In genomic region chr14:90593254-90594040, GRCh38 we compare ENCODE assay signal across 16 cellular contexts.
DNase-seq lines count a peak whose midpoint lies in the region; ATAC-seq and TF ChIP-seq lines count a peak whose summit lies in the region.
"Had no signal": no experiment of that assay in that cellular context is flagged by ENCODE, and none has a peak within 500 bp of the region (broad histone marks: within the 10 kb centered on the region; RNA-seq: fewer than 3 reads in every experiment).

No MANE protein-coding gene starts in this region.

- no peak overlapping the region for H3K9ac ChIP-seq in neuronal stem cell (ENCODE audit: low read depth, low read length, poor library complexity)
- H3K9ac ChIP-seq: KMS-11 had no signal

- H3K27ac Mint-ChIP-seq in endothelial cell (ENCODE audit: unreplicated experiment) = peak overlapping the region; percentile 64

- no peaks in the 10 kb centered on the region for H3K36me3 Mint-ChIP-seq in endothelial cell (ENCODE audit: low read depth, unreplicated experiment)

- in situ Hi-C loops in transverse colon (cut with MboI; ENCODE audit: low pct_ligation_motif_present in 1 of 4, low pct_unique_long_range_greater_than_20kb in 1 of 4, low sequenced_read_pairs in 3 of 4) = no loop called here

- H3K4me3 ChIP-seq in HEK293 (ENCODE audit: low read depth, low read length) = no peak overlapping the region
- H3K4me3 ChIP-seq in neuronal stem cell (ENCODE audit: low read length in 2 of 2) = no peak overlapping the region
- no peak overlapping the region for H3K4me3 ChIP-seq in transverse colon

- no CpG with 5 or more reads among the region's 25 CpGs for WGBS in neuronal stem cell (ENCODE audit: extremely low coverage in 2 of 2, insufficient read length in 2 of 2, insufficient replicate concordance in 1 of 2), 2 donors
- WGBS in transverse colon (ENCODE audit: low coverage in 1 of 2), 2 donors = 60% methylated on average over 24 of the region's 25 CpGs; no CpG with 5 or more reads in 1 of the 2 donors

- H3K9me3 ChIP-seq in HEK293 (ENCODE audit: control insufficient read depth, insufficient read depth, low read depth, low read length) (no peaks in the 10 kb centered on the region), neuronal stem cell (replicated peaks in 1 of 2; ENCODE audit: control insufficient read depth in 2 of 2, insufficient read depth in 1 of 2, low read depth in 1 of 2, low read length in 2 of 2) (no peaks in the 10 kb centered on the region), transverse colon (no peaks in the 10 kb centered on the region)
- H3K9me3 ChIP-seq: Caco-2 had no signal

- POLR2A ChIA-PET in HEK293 (lab: Yijun Ruan, JAX) = no interaction called here

- no peaks in the 10 kb centered on the region for H3K4me1 Mint-ChIP-seq in endothelial cell (ENCODE audit: unreplicated experiment)

- ATAC-seq in HG03469 (IDR thresholded peaks at IDR 0.05; ENCODE audit: unreplicated experiment) = no peak

- no peaks in the 10 kb centered on the region for H3K9me3 Mint-ChIP-seq in endothelial cell (ENCODE audit: unreplicated experiment)

- H2BK12ac ChIP-seq in neuronal stem cell (ENCODE audit: low read length) = no peak overlapping the region

- peak; percentile 82 for DNase-seq in NCI-H69 (lab: John Stamatoyannopoulos, UW)
- no peak for DNase-seq in endothelial cell (ENCODE audit: low spot score)
- DNase-seq in neuronal stem cell (ENCODE audit: low spot score) = no peak
- no peak for DNase-seq in DMS79 treated with DMSO at 0.1 percent for 48 hours (lab: John Stamatoyannopoulos, UW)
- DNase-seq in stimulated activated naive CD4-positive, alpha-beta T cell (lab: John Stamatoyannopoulos, UW) = no peak
- DNase-seq in transverse colon = no peak
- DNase-seq: AML-193, Caco-2, DMS53, NCI-H146, NCI-H526, OCI-M1, SHP77 treated with DMSO at 0.1 percent for 48 hours had no signal

- peak overlapping the region; percentile 37 for H2AK5ac ChIP-seq in neuronal stem cell (ENCODE audit: low read depth, low read length)

- H2BK5ac ChIP-seq in neuronal stem cell (ENCODE audit: low read length) = peak overlapping the region; percentile 50

- no peak overlapping the region for H3K27ac ChIP-seq in HEK293 (ENCODE audit: extremely low read depth, low read depth, low read length)
- no peak overlapping the region for H3K27ac ChIP-seq in neuronal stem cell (replicated peaks; ENCODE audit: low read length)
- no peak overlapping the region for H3K27ac ChIP-seq in transverse colon
- H3K27ac ChIP-seq: KMS-11 had no signal

- peak overlapping the region; percentile 20 for H3K23ac ChIP-seq in neuronal stem cell (ENCODE audit: low read depth, low read length, poor library complexity)

- peak overlapping the region; percentile 45 for H3K18ac ChIP-seq in neuronal stem cell (ENCODE audit: low read length)

- no peak overlapping the region for H4K91ac ChIP-seq in neuronal stem cell (ENCODE audit: low read depth, low read length, poor library complexity)

- no peak overlapping the region for H3K4me2 ChIP-seq in neuronal stem cell (ENCODE audit: insufficient read depth, low read length, poor library complexity, severe bottlenecking)
- H3K4me2 ChIP-seq: KMS-11 had no signal

- H3K4ac ChIP-seq in neuronal stem cell (ENCODE audit: low read length) = no peak overlapping the region

- no peak for TF ChIP-seq EP300 in transverse colon (IDR thresholded peaks at IDR 0.05; ENCODE audit: low read depth)

- CTCF ChIA-PET in HEK293 (lab: Yijun Ruan, JAX) = no interaction called here

- peaks cover 0 to 25% of the 10 kb centered on the region in 2 experiments; a peak in 2 of 3 replicates for H3K36me3 ChIP-seq in HEK293 (ENCODE audit: control insufficient read depth in 2 of 2, insufficient read depth in 1 of 2, low read length in 2 of 2)
- H3K36me3 ChIP-seq in neuronal stem cell (replicated peaks in 1 of 2; ENCODE audit: control insufficient read depth in 2 of 2, insufficient read depth in 2 of 2, low read length in 2 of 2) = peaks cover 0 to 14% of the 10 kb centered on the region in 2 donors
- no peaks in the 10 kb centered on the region for H3K36me3 ChIP-seq in transverse colon

- H2BK15ac ChIP-seq in neuronal stem cell (ENCODE audit: low read length) = no peak overlapping the region

- TF ChIP-seq CTCF in HEK293 (tag by site-specific recombination; IDR thresholded peaks at IDR 0.05) = no peak
- no peak for TF ChIP-seq CTCF in endothelial cell (IDR thresholded peaks at IDR 0.05; ENCODE audit: unreplicated experiment)
- TF ChIP-seq CTCF in transverse colon (IDR thresholded peaks at IDR 0.05) = no peak

- TF ChIP-seq POLR2A in transverse colon (IDR thresholded peaks at IDR 0.05) = no peak

- intact Hi-C loops in transverse colon (cut with DNase I; ENCODE audit: low total_unique reads) = no loop called here

- H2AFZ ChIP-seq in neuronal stem cell (ENCODE audit: low read length) = no peak overlapping the region

- H3K4me1 ChIP-seq in HEK293 (ENCODE audit: control insufficient read depth, insufficient read depth, low read length) = no peaks in the 10 kb centered on the region
- peaks cover 0 to 2% of the 10 kb centered on the region in 2 donors for H3K4me1 ChIP-seq in neuronal stem cell (ENCODE audit: control insufficient read depth in 2 of 2, insufficient read depth in 1 of 2, low read depth in 1 of 2, low read length in 2 of 2)
- no peaks in the 10 kb centered on the region for H3K4me1 ChIP-seq in transverse colon
- H3K4me1 ChIP-seq: Caco-2 had no signal

- H3K79me1 ChIP-seq in neuronal stem cell (ENCODE audit: low read depth, low read length) = no peaks in the 10 kb centered on the region

- no peak overlapping the region for H4K8ac ChIP-seq in neuronal stem cell (ENCODE audit: low read depth, low read length)

- peaks cover 5% of the 10 kb centered on the region for H3K27me3 Mint-ChIP-seq in endothelial cell (ENCODE audit: unreplicated experiment)

- H3K27me3 ChIP-seq in neuronal stem cell (ENCODE audit: control insufficient read depth in 3 of 3, insufficient read depth in 3 of 3, low read depth in 1 of 3, low read length in 3 of 3) (no peaks in the 10 kb centered on the region), transverse colon (no peaks in the 10 kb centered on the region)

- H3K14ac ChIP-seq in neuronal stem cell (ENCODE audit: low read length) = no peak overlapping the region

- H2BK120ac ChIP-seq in neuronal stem cell (ENCODE audit: low read depth, low read length) = peak overlapping the region; percentile 53

- H3K4me3 Mint-ChIP-seq in endothelial cell (ENCODE audit: unreplicated experiment) = peak overlapping the region; percentile 21

TF ChIP-seq in HEK293, 187 proteins besides CTCF, POLR2A, EP300 and RAD21 (continues in another document):
- TF ChIP-seq, protein P1, sequence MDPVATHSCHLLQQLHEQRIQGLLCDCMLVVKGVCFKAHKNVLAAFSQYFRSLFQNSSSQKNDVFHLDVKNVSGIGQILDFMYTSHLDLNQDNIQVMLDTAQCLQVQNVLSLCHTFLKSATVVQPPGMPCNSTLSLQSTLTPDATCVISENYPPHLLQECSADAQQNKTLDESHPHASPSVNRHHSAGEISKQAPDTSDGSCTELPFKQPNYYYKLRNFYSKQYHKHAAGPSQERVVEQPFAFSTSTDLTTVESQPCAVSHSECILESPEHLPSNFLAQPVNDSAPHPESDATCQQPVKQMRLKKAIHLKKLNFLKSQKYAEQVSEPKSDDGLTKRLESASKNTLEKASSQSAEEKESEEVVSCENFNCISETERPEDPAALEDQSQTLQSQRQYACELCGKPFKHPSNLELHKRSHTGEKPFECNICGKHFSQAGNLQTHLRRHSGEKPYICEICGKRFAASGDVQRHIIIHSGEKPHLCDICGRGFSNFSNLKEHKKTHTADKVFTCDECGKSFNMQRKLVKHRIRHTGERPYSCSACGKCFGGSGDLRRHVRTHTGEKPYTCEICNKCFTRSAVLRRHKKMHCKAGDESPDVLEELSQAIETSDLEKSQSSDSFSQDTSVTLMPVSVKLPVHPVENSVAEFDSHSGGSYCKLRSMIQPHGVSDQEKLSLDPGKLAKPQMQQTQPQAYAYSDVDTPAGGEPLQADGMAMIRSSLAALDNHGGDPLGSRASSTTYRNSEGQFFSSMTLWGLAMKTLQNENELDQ (tag by site-specific recombination; IDR thresholded peaks at IDR 0.05; ENCODE audit: low read depth) = no peak
- no peak for TF ChIP-seq ZNF311 (tag by site-specific recombination; IDR thresholded peaks at IDR 0.05; ENCODE audit: borderline replicate concordance)
- no peak for TF ChIP-seq GLI2 (tag by site-specific recombination; IDR thresholded peaks at IDR 0.05; ENCODE audit: borderline replicate concordance, low read depth)
- TF ChIP-seq ZBTB17 (tag by site-specific recombination; IDR thresholded peaks at IDR 0.05) = 0 out of 2 replicates have a peak, but pooled peaks have one; percentile 24
- TF ChIP-seq, protein P2, sequence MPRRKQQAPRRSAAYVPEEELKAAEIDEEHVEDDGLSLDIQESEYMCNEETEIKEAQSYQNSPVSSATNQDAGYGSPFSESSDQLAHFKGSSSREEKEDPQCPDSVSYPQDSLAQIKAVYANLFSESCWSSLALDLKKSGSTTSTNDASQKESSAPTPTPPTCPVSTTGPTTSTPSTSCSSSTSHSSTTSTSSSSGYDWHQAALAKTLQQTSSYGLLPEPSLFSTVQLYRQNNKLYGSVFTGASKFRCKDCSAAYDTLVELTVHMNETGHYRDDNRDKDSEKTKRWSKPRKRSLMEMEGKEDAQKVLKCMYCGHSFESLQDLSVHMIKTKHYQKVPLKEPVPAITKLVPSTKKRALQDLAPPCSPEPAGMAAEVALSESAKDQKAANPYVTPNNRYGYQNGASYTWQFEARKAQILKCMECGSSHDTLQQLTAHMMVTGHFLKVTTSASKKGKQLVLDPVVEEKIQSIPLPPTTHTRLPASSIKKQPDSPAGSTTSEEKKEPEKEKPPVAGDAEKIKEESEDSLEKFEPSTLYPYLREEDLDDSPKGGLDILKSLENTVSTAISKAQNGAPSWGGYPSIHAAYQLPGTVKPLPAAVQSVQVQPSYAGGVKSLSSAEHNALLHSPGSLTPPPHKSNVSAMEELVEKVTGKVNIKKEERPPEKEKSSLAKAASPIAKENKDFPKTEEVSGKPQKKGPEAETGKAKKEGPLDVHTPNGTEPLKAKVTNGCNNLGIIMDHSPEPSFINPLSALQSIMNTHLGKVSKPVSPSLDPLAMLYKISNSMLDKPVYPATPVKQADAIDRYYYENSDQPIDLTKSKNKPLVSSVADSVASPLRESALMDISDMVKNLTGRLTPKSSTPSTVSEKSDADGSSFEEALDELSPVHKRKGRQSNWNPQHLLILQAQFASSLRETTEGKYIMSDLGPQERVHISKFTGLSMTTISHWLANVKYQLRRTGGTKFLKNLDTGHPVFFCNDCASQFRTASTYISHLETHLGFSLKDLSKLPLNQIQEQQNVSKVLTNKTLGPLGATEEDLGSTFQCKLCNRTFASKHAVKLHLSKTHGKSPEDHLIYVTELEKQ (tag by site-specific recombination; IDR thresholded peaks at IDR 0.05; ENCODE audit: borderline replicate concordance) = no peak
- TF ChIP-seq GFI1B (tag by site-specific recombination; IDR thresholded peaks at IDR 0.05) = no peak
- no peak for TF ChIP-seq TRIM28 (IDR thresholded peaks at IDR 0.05; ENCODE audit: borderline replicate concordance, low read length)
- peak; percentile 68 for TF ChIP-seq ZIC2 (tag by site-specific recombination; IDR thresholded peaks at IDR 0.05)
- TF ChIP-seq ZNF37A (tag by site-specific recombination; IDR thresholded peaks at IDR 0.05) = no peak
- TF ChIP-seq GLIS1 (tag by site-specific recombination; IDR thresholded peaks at IDR 0.05) = peak; percentile 20; the same call in 1 of the 2 replicates
